Comparison of ENCODE assay signal across 8 cellular contexts in genomic region chr17:30378797-30379302, GRCh38. TPM values are rescaled to one million over a fixed set of nuclear protein-coding genes. Genes with fewer than 3 reads are reported as not detected.
DNase-seq lines count a peak whose midpoint lies in the region; ATAC-seq and TF ChIP-seq lines count a peak whose summit lies in the region.

TSS of gene CPD (plus strand) at chr17:30378927. CDS start at chr17:30378981, 54 bp downstream.

- peak in 1 of 2 donors; percentile 30 for TF ChIP-seq RAD21 in liver (IDR thresholded peaks at IDR 0.05)

- H3K4me3 ChIP-seq in liver (ENCODE audit: low read depth in 1 of 3, low read length in 3 of 3) = peak within 1 kb of the TSS; percentile 75 to 98 (median 92)

- H3K27me3 ChIP-seq in liver (ENCODE audit: control insufficient read depth in 4 of 4, insufficient read depth in 4 of 4, low read length in 3 of 4) = no peaks in the 10 kb centered on the region

- peak within 1 kb of the TSS; percentile 51 to 72 for H3K9ac ChIP-seq in liver (ENCODE audit: low read depth in 1 of 2, low read length in 2 of 2)

- WGBS in liver = under 1% methylated on average over 61 of the region's 61 CpGs

- TF ChIP-seq CTCF in C4-2B (conservative IDR thresholded peaks at IDR 0.05) (no peak), liver (IDR thresholded peaks at IDR 0.05; ENCODE audit: low read depth, low read length, missing input control) (no peak)

- H3K36me3 ChIP-seq in liver (ENCODE audit: control insufficient read depth in 4 of 4, insufficient read depth in 3 of 4, low read depth in 1 of 4, low read length in 3 of 4) = no peaks in the 10 kb centered on the region

- ATAC-seq in GM19372 (IDR thresholded peaks at IDR 0.05; ENCODE audit: low read depth, unreplicated experiment) (peak; percentile 86), HG03571 (IDR thresholded peaks at IDR 0.05; ENCODE audit: unreplicated experiment) (peak; percentile 78)

- DNase-seq in NCI-H82 (lab: John Stamatoyannopoulos, UW) (peak; percentile 98), dermis microvascular lymphatic vessel endothelial cell (ENCODE audit: low read depth in 2 of 2) (peak; percentile 81 to 94)
- peak; percentile 98 for DNase-seq in activated CD4-positive, alpha-beta T cell treated with anti-CD3 and anti-CD28 coated beads, Interleukin-2, amount 50 U/mL, for 48 hours
- peak; percentile 96 for DNase-seq in stimulated activated CD4-positive, alpha-beta T cell treated with anti-CD3 and anti-CD28 coated beads, Interleukin-4, amount 100 ng/mL, for 1 hour

- no peaks in the 10 kb centered on the region for H3K9me3 ChIP-seq in liver (ENCODE audit: control insufficient read depth in 4 of 4, low read length in 3 of 4)

- H3K27ac ChIP-seq in C4-2B (peak within 1 kb of the TSS; percentile 76), liver (ENCODE audit: low read depth in 1 of 2, low read length in 2 of 2) (peak within 1 kb of the TSS; percentile 83 to 85)

- H3K4me1 ChIP-seq in liver (ENCODE audit: control insufficient read depth in 4 of 4, insufficient read depth in 4 of 4, low read length in 3 of 4) = peaks cover 3 to 30% (median 14%) of the 10 kb centered on the region in 4 donors

TF ChIP-seq in liver, 16 proteins besides CTCF, POLR2A, EP300 and RAD21:
- peak; percentile 73 for TF ChIP-seq YY1 (IDR thresholded peaks at IDR 0.05)
- peak; percentile 56 for TF ChIP-seq SP1 (IDR thresholded peaks at IDR 0.05)
- no peak for TF ChIP-seq JUND (IDR thresholded peaks at IDR 0.05)
- TF ChIP-seq, protein P1, sequence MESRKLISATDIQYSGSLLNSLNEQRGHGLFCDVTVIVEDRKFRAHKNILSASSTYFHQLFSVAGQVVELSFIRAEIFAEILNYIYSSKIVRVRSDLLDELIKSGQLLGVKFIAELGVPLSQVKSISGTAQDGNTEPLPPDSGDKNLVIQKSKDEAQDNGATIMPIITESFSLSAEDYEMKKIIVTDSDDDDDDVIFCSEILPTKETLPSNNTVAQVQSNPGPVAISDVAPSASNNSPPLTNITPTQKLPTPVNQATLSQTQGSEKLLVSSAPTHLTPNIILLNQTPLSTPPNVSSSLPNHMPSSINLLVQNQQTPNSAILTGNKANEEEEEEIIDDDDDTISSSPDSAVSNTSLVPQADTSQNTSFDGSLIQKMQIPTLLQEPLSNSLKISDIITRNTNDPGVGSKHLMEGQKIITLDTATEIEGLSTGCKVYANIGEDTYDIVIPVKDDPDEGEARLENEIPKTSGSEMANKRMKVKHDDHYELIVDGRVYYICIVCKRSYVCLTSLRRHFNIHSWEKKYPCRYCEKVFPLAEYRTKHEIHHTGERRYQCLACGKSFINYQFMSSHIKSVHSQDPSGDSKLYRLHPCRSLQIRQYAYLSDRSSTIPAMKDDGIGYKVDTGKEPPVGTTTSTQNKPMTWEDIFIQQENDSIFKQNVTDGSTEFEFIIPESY (IDR thresholded peaks at IDR 0.05) = no peak
- TF ChIP-seq, protein P2, sequence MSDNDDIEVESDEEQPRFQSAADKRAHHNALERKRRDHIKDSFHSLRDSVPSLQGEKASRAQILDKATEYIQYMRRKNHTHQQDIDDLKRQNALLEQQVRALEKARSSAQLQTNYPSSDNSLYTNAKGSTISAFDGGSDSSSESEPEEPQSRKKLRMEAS (IDR thresholded peaks at IDR 0.05) = no peak
- no peak for TF ChIP-seq HNF4A (conservative IDR thresholded peaks at IDR 0.05)
- TF ChIP-seq TAF1 (conservative IDR thresholded peaks at IDR 0.05) = no peak
- TF ChIP-seq NR2F2 (IDR thresholded peaks at IDR 0.05) = no peak
- no peak for TF ChIP-seq HNF4G (IDR thresholded peaks at IDR 0.05)
- TF ChIP-seq ATF3 (IDR thresholded peaks at IDR 0.05) = no peak
- TF ChIP-seq FOXA1 (IDR thresholded peaks at IDR 0.05) = no peak
- no peak for TF ChIP-seq REST (IDR thresholded peaks at IDR 0.05)
- no peak for TF ChIP-seq RXRA (IDR thresholded peaks at IDR 0.05)
- peak in 1 of 2 donors; percentile 65 for TF ChIP-seq GABPA (IDR thresholded peaks at IDR 0.05 in 1 of 2, conservative IDR thresholded peaks at IDR 0.05 in 1 of 2)
- no peak for TF ChIP-seq FOXA2 (IDR thresholded peaks at IDR 0.05)
- TF ChIP-seq EGR1 (IDR thresholded peaks at IDR 0.05; ENCODE audit: low read depth in 2 of 2) = no peak

RNA-seq across cellular contexts. Expression of gene CPD, which starts in this region (rescaled TPM):
- total RNA-seq in dermis microvascular lymphatic vessel endothelial cell (160 and 164 TPM in 2 replicates), liver (100 to 1,000 TPM in 1 of 2 donors, 10 to 100 TPM in 1; 93.3 to 139 TPM)
- polyA plus RNA-seq in liver = 10 to 100 TPM; 19.1 to 24.4 TPM

Comparison
In these comparisons a context has a peak if more than half of its experiments do, and no peak if none do; other contexts are left out.
1. Peak in every context shown above with its lines: DNase-seq, ATAC-seq, H3K4me3 ChIP-seq and H3K27ac ChIP-seq.